9 cellular contexts compared by ENCODE assay signal in genomic region chr7:116511552-116512523, GRCh38. TPM values are rescaled to one million over a fixed set of nuclear protein-coding genes. Genes with fewer than 3 reads are reported as not detected.
DNase-seq lines count a peak whose midpoint lies in the region; ATAC-seq and TF ChIP-seq lines count a peak whose summit lies in the region.
"Had no signal": no experiment of that assay in that cellular context is flagged by ENCODE, and none has a peak within 500 bp of the region (broad histone marks: within the 10 kb centered on the region; RNA-seq: fewer than 3 reads in every experiment).

No MANE protein-coding gene starts in this region.

- no peaks in the 10 kb centered on the region for H3K27me3 ChIP-seq in KMS-11 (ENCODE audit: insufficient read depth, low read depth)
- no peaks in the 10 kb centered on the region for H3K27me3 ChIP-seq in left ventricle myocardium inferior (ENCODE audit: low read depth)

- peak overlapping the region; percentile 94 for H3K4me3 ChIP-seq in KMS-11 (IDR thresholded peaks at IDR 0.05; ENCODE audit: insufficient read depth, low read depth, low read length)
- H3K4me3 ChIP-seq in left ventricle myocardium inferior, result peak overlapping the region; percentile 64

- H3K79me2 ChIP-seq in KMS-11 (ENCODE audit: insufficient read depth, low read depth), result no peaks in the 10 kb centered on the region

- peak overlapping the region; percentile 92 for H3K4me2 ChIP-seq in KMS-11

- peaks cover 3% of the 10 kb centered on the region; the same call in 1 of the 2 replicates for H3K36me3 ChIP-seq in KMS-11 (ENCODE audit: insufficient read depth)
- H3K36me3 ChIP-seq in left ventricle myocardium inferior, result peaks cover 15% of the 10 kb centered on the region

- CTCF ChIA-PET in activated CD4-positive, alpha-beta memory T cell treated with anti-CD3 and anti-CD28 coated beads, Interleukin-2, amount 10 ng/mL, durations not matched to agents 7 days and 5 days (lab: Charles Lee), result interaction anchor here (1.3 to 2.8 kb wide), 2 partner anchors 14 to 80 kb away, joined by 3 to 14 read pairs; no protein-coding TSS in a partner anchor

- H3K27ac ChIP-seq in KMS-11 (peak overlapping the region; percentile 95), left ventricle myocardium inferior (replicated peaks) (peak overlapping the region; percentile 99)
- H3K27ac ChIP-seq: C4-2B had no signal

- ATAC-seq in GM21737 (IDR thresholded peaks at IDR 0.05; ENCODE audit: unreplicated experiment), result peak; percentile 99
- peak; percentile 80 for ATAC-seq in stimulated activated naive CD8-positive, alpha-beta T cell treated with anti-CD3 and anti-CD28 coated beads, Interleukin-15, Interleukin-2, amounts not matched to agents 100 U/mL and 50 U/mL, for 24 hours

- TF ChIP-seq CTCF in KMS-11 (conservative IDR thresholded peaks at IDR 0.05; ENCODE audit: low read depth, low read length) (no peak), left ventricle myocardium inferior (IDR thresholded peaks at IDR 0.05; ENCODE audit: borderline replicate concordance) (no peak)

- intact Hi-C loops in left ventricle myocardium inferior (cut with micrococcal nuclease), result no loop called here

- H3K4me3 Mint-ChIP-seq in activated CD4-positive, alpha-beta memory T cell treated with anti-CD3 and anti-CD28 coated beads, Interleukin-2, amount 10 ng/mL, durations not matched to agents 7 days and 5 days, result peak overlapping the region; percentile 75

- H2AFZ ChIP-seq in KMS-11 (ENCODE audit: low read depth), result peak overlapping the region; percentile 76

- H3K4me1 Mint-ChIP-seq in activated CD4-positive, alpha-beta memory T cell treated with anti-CD3 and anti-CD28 coated beads, Interleukin-2, amount 10 ng/mL, durations not matched to agents 7 days and 5 days, result peaks cover 18% of the 10 kb centered on the region

- H3K27ac Mint-ChIP-seq in activated CD4-positive, alpha-beta memory T cell treated with anti-CD3 and anti-CD28 coated beads, Interleukin-2, amount 10 ng/mL, durations not matched to agents 7 days and 5 days, result peak overlapping the region; percentile 70

- H3K36me3 Mint-ChIP-seq in activated CD4-positive, alpha-beta memory T cell treated with anti-CD3 and anti-CD28 coated beads, Interleukin-2, amount 10 ng/mL, durations not matched to agents 7 days and 5 days (ENCODE audit: low read depth), result no peaks in the 10 kb centered on the region

- H3K9me3 ChIP-seq in left ventricle myocardium inferior (replicated peaks), result no peaks in the 10 kb centered on the region

- peaks cover 38% of the 10 kb centered on the region for H3K4me1 ChIP-seq in KMS-11 (ENCODE audit: low read depth, poor library complexity, severe bottlenecking)
- H3K4me1 ChIP-seq in left ventricle myocardium inferior, result peaks cover 59% of the 10 kb centered on the region

- H3K9me3 Mint-ChIP-seq in activated CD4-positive, alpha-beta memory T cell treated with anti-CD3 and anti-CD28 coated beads, Interleukin-2, amount 10 ng/mL, durations not matched to agents 7 days and 5 days, result no peaks in the 10 kb centered on the region

- DNase-seq in NCI-H2196 (lab: John Stamatoyannopoulos, UW; ENCODE audit: unreplicated experiment) (peak; percentile 4), NCI-H2196 treated with DMSO at 0.1 percent for 48 hours (lab: John Stamatoyannopoulos, UW; ENCODE audit: unreplicated experiment) (no peak), left ventricle myocardium inferior (no peak)
- DNase-seq in activated CD4-positive, alpha-beta memory T cell treated with anti-CD3 and anti-CD28 coated beads, Interleukin-2, amount 10 ng/mL, durations not matched to agents 7 days and 5 days, result peak; percentile 42
- DNase-seq in stimulated activated naive CD8-positive, alpha-beta T cell treated with anti-CD3 and anti-CD28 coated beads, Interleukin-15, Interleukin-2, amounts not matched to agents 100 U/mL and 50 U/mL, for 24 hours, result no peak
- DNase-seq in stimulated activated naive CD4-positive, alpha-beta T cell (lab: John Stamatoyannopoulos, UW), result no peak

- H3K27me3 Mint-ChIP-seq in activated CD4-positive, alpha-beta memory T cell treated with anti-CD3 and anti-CD28 coated beads, Interleukin-2, amount 10 ng/mL, durations not matched to agents 7 days and 5 days, result peaks cover 34% of the 10 kb centered on the region

- peak overlapping the region; percentile 91 for H3K9ac ChIP-seq in KMS-11

- no peaks in the 10 kb centered on the region for H4K20me1 ChIP-seq in KMS-11 (ENCODE audit: insufficient read depth)

- POLR2A ChIA-PET in activated CD4-positive, alpha-beta memory T cell treated with anti-CD3 and anti-CD28 coated beads, Interleukin-2, amount 10 ng/mL, durations not matched to agents 7 days and 5 days (lab: Charles Lee), result interaction anchor here (0.7 to 2.0 kb wide), 2 partner anchors 10 to 14 kb away, joined by 3 to 7 read pairs; no protein-coding TSS in a partner anchor

RNA-seq across cellular contexts. Expression of gene CAV2, which starts 12.3 kb away (rescaled TPM):
- total RNA-seq in activated CD4-positive, alpha-beta memory T cell treated with anti-CD3 and anti-CD28 coated beads, Interleukin-2, amount 10 ng/mL, durations not matched to agents 7 days and 5 days, result not detected
- 196 TPM for total RNA-seq in left ventricle myocardium inferior

RNA-seq across cellular contexts. Expression of gene CAV1, which starts 13.0 kb away (rescaled TPM):
- under 1 TPM; 0.13 to 0.38 TPM for total RNA-seq in activated CD4-positive, alpha-beta memory T cell treated with anti-CD3 and anti-CD28 coated beads, Interleukin-2, amount 10 ng/mL, durations not matched to agents 7 days and 5 days
- total RNA-seq in left ventricle myocardium inferior, result 266 TPM

Comparison
In these comparisons a context has a peak if more than half of its experiments do, and no peak if none do; other contexts are left out.
1. DNase-seq: peak in NCI-H2196 (single experiment) and activated CD4-positive, alpha-beta memory T cell treated with anti-CD3 and anti-CD28 coated beads, Interleukin-2, amount 10 ng/mL, durations not matched to agents 7 days and 5 days (single experiment); none in NCI-H2196 treated with DMSO at 0.1 percent for 48 hours (single experiment), left ventricle myocardium inferior (single experiment), stimulated activated naive CD8-positive, alpha-beta T cell treated with anti-CD3 and anti-CD28 coated beads, Interleukin-15, Interleukin-2, amounts not matched to agents 100 U/mL and 50 U/mL, for 24 hours (single experiment) and stimulated activated naive CD4-positive, alpha-beta T cell (0 of 6).
2. RNA of gene CAV2, which starts 12.3 kb away (total RNA-seq): 196 TPM in left ventricle myocardium inferior (single experiment); not detected in activated CD4-positive, alpha-beta memory T cell treated with anti-CD3 and anti-CD28 coated beads, Interleukin-2, amount 10 ng/mL, durations not matched to agents 7 days and 5 days; every median in the first group is over 100 times any median in the second.
3. RNA of gene CAV1, which starts 13.0 kb away (total RNA-seq): 266 TPM in left ventricle myocardium inferior (single experiment); 0.13 to 0.38 TPM in activated CD4-positive, alpha-beta memory T cell treated with anti-CD3 and anti-CD28 coated beads, Interleukin-2, amount 10 ng/mL, durations not matched to agents 7 days and 5 days; every median in the first group is over 100 times any median in the second.